Comparison of ENCODE assay signal across 17 cellular contexts in the genomic region with DNA sequence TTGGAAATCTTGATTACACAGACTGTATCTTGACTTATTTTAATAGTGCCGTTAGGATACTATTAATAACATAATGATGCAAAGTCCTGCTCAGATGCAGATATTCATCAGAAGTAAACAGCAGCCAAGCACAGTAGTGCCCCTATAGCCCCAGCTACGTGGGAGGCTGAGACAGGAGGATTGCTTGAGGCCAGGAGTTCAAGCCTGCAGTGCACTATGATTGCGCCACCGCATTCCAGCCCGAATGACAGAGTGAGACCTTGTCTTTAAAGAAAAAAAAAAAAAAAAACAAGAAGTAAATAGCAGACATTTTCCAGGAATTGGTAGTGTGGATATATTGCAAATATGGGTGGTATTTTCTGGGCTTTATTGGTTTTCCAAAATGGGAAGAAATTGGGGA.
DNase-seq lines count a peak whose midpoint lies in the region; ATAC-seq and TF ChIP-seq lines count a peak whose summit lies in the region.
"Had no signal": no experiment of that assay in that cellular context is flagged by ENCODE, and none has a peak within 500 bp of the region (broad histone marks: within the 10 kb centered on the region; RNA-seq: fewer than 3 reads in every experiment).

No MANE protein-coding gene starts in this region.

- BruUV-seq in Caco-2 (replicated peaks; lab: Mats Ljungman, UMichigan) = no TSS peak
- BruUV-seq in mammary epithelial cell (replicated peaks; lab: Mats Ljungman, UMichigan) = no TSS peak

- no peak overlapping the region for H2BK12ac ChIP-seq in mesenchymal stem cell (ENCODE audit: low read length in 2 of 2)

- no peaks in the 10 kb centered on the region; the same call in 1 of the 2 replicates for H3K4me1 ChIP-seq in Caco-2
- H3K4me1 ChIP-seq in mammary epithelial cell (ENCODE audit: insufficient read depth, low read length) = peaks cover 55% of the 10 kb centered on the region
- peaks cover 4% of the 10 kb centered on the region for H3K4me1 ChIP-seq in mesenchymal stem cell (ENCODE audit: control insufficient read depth, insufficient read depth, low read depth, low read length)
- H3K4me1 ChIP-seq in GM23248 (ENCODE audit: insufficient read depth) = peaks cover 7% of the 10 kb centered on the region; the same call in 1 of the 2 replicates

- H2AK5ac ChIP-seq in mesenchymal stem cell (ENCODE audit: low read length, severe bottlenecking) = no peak overlapping the region

- H3K27me3 Mint-ChIP-seq in Caco-2 (ENCODE audit: insufficient read depth, unreplicated experiment) = no peaks in the 10 kb centered on the region

- no peak overlapping the region for H2BK120ac ChIP-seq in mesenchymal stem cell (ENCODE audit: low read depth, low read length)

- H3K9me3 ChIP-seq in Caco-2 (no peaks in the 10 kb centered on the region), mammary epithelial cell (replicated peaks; ENCODE audit: insufficient read depth, low read length) (no peaks in the 10 kb centered on the region), mesenchymal stem cell (ENCODE audit: control insufficient read depth, low read length) (no peaks in the 10 kb centered on the region), GM23248 (ENCODE audit: low read depth) (no peaks in the 10 kb centered on the region)

- POLR2A ChIA-PET in Caco-2 (lab: Charles Lee) = no interaction called here

- H2AFZ ChIP-seq in mammary epithelial cell (ENCODE audit: low read depth, low read length) (no peak overlapping the region), mesenchymal stem cell (ENCODE audit: low read depth, low read length) (no peak overlapping the region), GM23248 (no peak overlapping the region)

- H3K4me1 Mint-ChIP-seq in Caco-2 (ENCODE audit: low read depth, unreplicated experiment) = peaks cover 12% of the 10 kb centered on the region

- no peak overlapping the region for H2BK5ac ChIP-seq in mesenchymal stem cell (ENCODE audit: low read depth, low read length, poor library complexity, severe bottlenecking)

- H3K9ac ChIP-seq in mammary epithelial cell (ENCODE audit: insufficient read depth, low read length) (no peak overlapping the region), mesenchymal stem cell (ENCODE audit: low read length) (no peak overlapping the region), GM23248 (no peak overlapping the region)

- H2BK15ac ChIP-seq in mesenchymal stem cell (ENCODE audit: low read depth, poor library complexity, severe bottlenecking) = no peak overlapping the region

- TF ChIP-seq CTCF in Caco-2 (IDR thresholded peaks at IDR 0.05; ENCODE audit: insufficient read depth in 1 of 2, low read depth in 1 of 2, low read length in 1 of 2, severe bottlenecking in 1 of 2, unreplicated experiment in 1 of 2) = no peak
- TF ChIP-seq CTCF in mammary epithelial cell (conservative IDR thresholded peaks at IDR 0.05 in 1 of 2, IDR thresholded peaks at IDR 0.05 in 1 of 2; ENCODE audit: extremely low read depth in 1 of 2, insufficient read depth in 1 of 2, low read depth in 1 of 2, low read length in 2 of 2) = no peak

- H3K4me3 Mint-ChIP-seq in Caco-2 (ENCODE audit: unreplicated experiment) = no peak overlapping the region

- no peak overlapping the region for H3K4ac ChIP-seq in mesenchymal stem cell (ENCODE audit: low read depth in 1 of 2, low read length in 2 of 2)

- intact Hi-C loops in Caco-2 (cut with micrococcal nuclease; ENCODE audit: unreplicated experiment) (no loop called here), mammary epithelial cell (cut with micrococcal nuclease) (no loop called here)

- H3K18ac ChIP-seq in mesenchymal stem cell (ENCODE audit: low read depth in 1 of 2, low read length in 2 of 2) = no peak overlapping the region

- dilution Hi-C loops in mammary epithelial cell (cut with HindIII; ENCODE audit: low sequenced_read_pairs) = no loop called here

- CTCF ChIA-PET in Caco-2 (lab: Charles Lee) (no interaction called here), mammary epithelial cell (lab: Charles Lee; ENCODE audit: low non-redundant PET) (no interaction called here)

- H3F3A ChIP-seq in GM23248 (ENCODE audit: insufficient read depth) = no peaks in the 10 kb centered on the region

- H3K79me2 ChIP-seq in mammary epithelial cell (ENCODE audit: insufficient read depth, low read length) (peaks cover 18% of the 10 kb centered on the region), GM23248 (ENCODE audit: insufficient read depth) (peaks cover 3% of the 10 kb centered on the region; the same call in 1 of the 2 replicates)

- H3K27me3 ChIP-seq in Caco-2 (replicated peaks; ENCODE audit: control insufficient read depth, insufficient read depth, low read length) (no peaks in the 10 kb centered on the region), mammary epithelial cell (ENCODE audit: insufficient read depth, low read length) (no peaks in the 10 kb centered on the region), mesenchymal stem cell (ENCODE audit: control insufficient read depth in 1 of 2, insufficient read depth in 1 of 2, low read length in 2 of 2) (no peaks in the 10 kb centered on the region), GM23248 (replicated peaks; ENCODE audit: insufficient read depth) (no peaks in the 10 kb centered on the region)

- no peak overlapping the region for H3K23ac ChIP-seq in mesenchymal stem cell (ENCODE audit: low read length in 2 of 2)

- ATAC-seq in HG03108 (IDR thresholded peaks at IDR 0.05; ENCODE audit: unreplicated experiment) (no peak), GM21786 (IDR thresholded peaks at IDR 0.05; ENCODE audit: unreplicated experiment) (no peak)
- ATAC-seq: GM12878, PC-3 had no signal

- no peak overlapping the region for H3K27ac Mint-ChIP-seq in Caco-2 (ENCODE audit: unreplicated experiment)

- H3K9me3 Mint-ChIP-seq in Caco-2 (ENCODE audit: unreplicated experiment) = no peaks in the 10 kb centered on the region

- H4K20me1 ChIP-seq in mammary epithelial cell (ENCODE audit: insufficient read depth, low read length) = no peaks in the 10 kb centered on the region
- no peaks in the 10 kb centered on the region for H4K20me1 ChIP-seq in GM23248 (ENCODE audit: insufficient read depth)

- H3K9me2 ChIP-seq in GM23248 (ENCODE audit: insufficient read depth) = no peaks in the 10 kb centered on the region

- H3K4me2 ChIP-seq in mammary epithelial cell (ENCODE audit: insufficient read depth, low read depth, low read length) (peak overlapping the region; percentile 12), mesenchymal stem cell (ENCODE audit: low read length, poor library complexity, severe bottlenecking) (no peak overlapping the region), GM23248 (ENCODE audit: unreplicated experiment) (no peak overlapping the region)

- H3K36me3 Mint-ChIP-seq in Caco-2 (ENCODE audit: insufficient read depth, unreplicated experiment) = peaks cover 23% of the 10 kb centered on the region

- H3K4me3 ChIP-seq in Caco-2 (ENCODE audit: low read depth, low read length) (no peak overlapping the region), mammary epithelial cell (replicated peaks in 1 of 3; ENCODE audit: insufficient read depth in 1 of 3, low read depth in 2 of 3, low read length in 3 of 3) (no peak overlapping the region), mesenchymal stem cell (ENCODE audit: insufficient read depth in 1 of 2, low read depth in 1 of 2, low read length in 2 of 2) (no peak overlapping the region), GM23248 (no peak overlapping the region)
- H3K4me3 ChIP-seq: GM12878 had no signal

- H3K27ac ChIP-seq in mammary epithelial cell (ENCODE audit: insufficient read depth, low read depth, low read length) = no peak overlapping the region
- H3K27ac ChIP-seq in mesenchymal stem cell (ENCODE audit: low read length, poor library complexity, severe bottlenecking) = no peak overlapping the region
- H3K27ac ChIP-seq in GM23248 = no peak overlapping the region
- H3K27ac ChIP-seq: HL-60 had no signal

- H3K36me3 ChIP-seq in Caco-2 (ENCODE audit: control insufficient read depth, insufficient read depth, low read length) (no peaks in the 10 kb centered on the region; the same call in 1 of the 2 replicates), mammary epithelial cell (ENCODE audit: insufficient read depth, low read length) (peaks cover 3% of the 10 kb centered on the region), mesenchymal stem cell (ENCODE audit: control insufficient read depth in 1 of 2, insufficient read depth in 2 of 2, low read depth in 1 of 2, low read length in 2 of 2) (peaks cover 0 to 3% of the 10 kb centered on the region in 2 experiments), GM23248 (ENCODE audit: low read depth) (no peaks in the 10 kb centered on the region)

- DNase-seq in Caco-2 (peak; percentile 28 to 49), NCI-H226 (peak; percentile 60), mammary epithelial cell (no peak), mesenchymal stem cell (peak; percentile 51), GM23248 (no peak), retina (no peak)
- DNase-seq: C1 segment of cervical spinal cord, COR-L47, DMS53, Karpas-422, NCI-H146, NCI-H2107, PC-3 had no signal

- no peak overlapping the region for H3K14ac ChIP-seq in mesenchymal stem cell (ENCODE audit: low read length in 2 of 2)

- in situ Hi-C loops in mammary epithelial cell (cut with MboI; ENCODE audit: low sequenced_read_pairs in 2 of 2) = no loop called here
- in situ Hi-C loops in GM23248 (cut with MboI) = no loop called here

- H3K79me1 ChIP-seq in mesenchymal stem cell (replicated peaks; ENCODE audit: low read length, poor library complexity, severe bottlenecking) = peaks cover 35% of the 10 kb centered on the region

- H4K8ac ChIP-seq in mesenchymal stem cell (ENCODE audit: low read length) = no peak overlapping the region

- no peak overlapping the region for H4K91ac ChIP-seq in mesenchymal stem cell (ENCODE audit: low read length)

- 21% methylated on average over 5 of the region's 5 CpGs for WGBS in mammary epithelial cell (ENCODE audit: low coverage, missing lambda C conversion rate)
- WGBS in mesenchymal stem cell = 96% methylated on average over 5 of the region's 5 CpGs
- WGBS in GM23248 (ENCODE audit: low coverage in 1 of 2, low lambda C conversion rate in 2 of 2, missing lambda C conversion rate in 2 of 2), 2 experiments = 93 to 95% methylated on average over 5 of the region's 5 CpGs

Comparison
In these comparisons a context has a peak if more than half of its experiments do, and no peak if none do; other contexts are left out.
1. DNase-seq: peak in Caco-2 (2 of 2), NCI-H226 (single experiment) and mesenchymal stem cell (single experiment); none in mammary epithelial cell (single experiment), GM23248 (single experiment) and retina (single experiment).